ENCODE assay signal across 6 cellular contexts in genomic region chr19:8307400-8307964, GRCh38. TPM values are rescaled to one million over a fixed set of nuclear protein-coding genes. Genes with fewer than 3 reads are reported as not detected.
DNase-seq lines count a peak whose midpoint lies in the region; ATAC-seq, FAIRE-seq and TF ChIP-seq lines count a peak whose summit lies in the region.

No MANE protein-coding gene starts in this region.

- no peaks in the 10 kb centered on the region for H3K9me3 Mint-ChIP-seq in IgD-negative memory B cell
- H3K9me3 Mint-ChIP-seq in naive thymus-derived CD4-positive, alpha-beta T cell: no peaks in the 10 kb centered on the region

- TF ChIP-seq POLR2A in GM12878 (IDR thresholded peaks at IDR 0.05; ENCODE audit: low read depth, low read length): no peak

- FAIRE-seq in GM12878 (lab: Jason Lieb, UNC): no peak

- H2AFZ ChIP-seq in GM12878 (ENCODE audit: control insufficient read depth, low read depth, low read length): peak overlapping the region; percentile 86

- H3K4me1 ChIP-seq in GM12878 (ENCODE audit: control insufficient read depth, insufficient read depth, low read length): peaks cover 11% of the 10 kb centered on the region
- peaks cover 20 to 22% of the 10 kb centered on the region in 2 donors for H3K4me1 ChIP-seq in naive thymus-derived CD4-positive, alpha-beta T cell (ENCODE audit: control insufficient read depth in 2 of 2, insufficient read depth in 2 of 2, low read length in 2 of 2)

- TF ChIP-seq RAD21 in GM12878 (IDR thresholded peaks at IDR 0.05; ENCODE audit: insufficient read depth, low read depth, low read length): no peak

- peaks cover 9 to 12% of the 10 kb centered on the region in 2 experiments; a peak in 3 of 4 replicates for H3K36me3 ChIP-seq in GM12878 (ENCODE audit: control insufficient read depth in 2 of 2, insufficient read depth in 2 of 2, low read length in 1 of 2)
- H3K36me3 ChIP-seq in naive thymus-derived CD4-positive, alpha-beta T cell (ENCODE audit: control insufficient read depth in 2 of 3, insufficient read depth in 3 of 3, low read length in 3 of 3): peaks cover 0 to 47% (median 0%) of the 10 kb centered on the region in 3 experiments

- peaks cover 21% of the 10 kb centered on the region for H3K79me2 ChIP-seq in GM12878 (ENCODE audit: control insufficient read depth, insufficient read depth, low read length)

- no peaks in the 10 kb centered on the region for H3K27me3 Mint-ChIP-seq in IgD-negative memory B cell
- no peaks in the 10 kb centered on the region for H3K27me3 Mint-ChIP-seq in naive thymus-derived CD4-positive, alpha-beta T cell

- peak overlapping the region; percentile 35 for H3K27ac ChIP-seq in GM12878 (ENCODE audit: control insufficient read depth, insufficient read depth)
- H3K27ac ChIP-seq in naive thymus-derived CD4-positive, alpha-beta T cell (ENCODE audit: low read depth, low read length): peak overlapping the region; percentile 89

- no peaks in the 10 kb centered on the region for H3K36me3 Mint-ChIP-seq in IgD-negative memory B cell
- peaks cover 0 to 14% (median 0%) of the 10 kb centered on the region in 5 donors for H3K36me3 Mint-ChIP-seq in naive thymus-derived CD4-positive, alpha-beta T cell

- POLR2A ChIA-PET in GM12878 (lab: Charles Lee): interaction anchor here (0.7 to 1.2 kb wide), 2 partner anchors 12 to 27 kb away, joined by 3 read pairs; no protein-coding TSS in a partner anchor
- POLR2A ChIA-PET in naive thymus-derived CD4-positive, alpha-beta T cell (lab: Charles Lee): interaction anchor here (0.9 to 1.4 kb wide), 2 partner anchors 12 to 14 kb away, joined by 3 read pairs; partner anchors contain the start of genes NDUFA7 and RPS28

- H3K4me3 Mint-ChIP-seq in IgD-negative memory B cell: peak overlapping the region; percentile 86 to 98 (median 92)
- peak overlapping the region; percentile 90 to 97 (median 92) for H3K4me3 Mint-ChIP-seq in naive thymus-derived CD4-positive, alpha-beta T cell

- H3K4me2 ChIP-seq in GM12878 (ENCODE audit: control insufficient read depth, insufficient read depth): peak overlapping the region; percentile 100

- CTCF ChIA-PET in GM12878 (lab: Yijun Ruan, JAX): interaction anchor here (0.6 to 1.3 kb wide), 2 partner anchors 12 to 147 kb away, joined by 3 to 4 read pairs; no protein-coding TSS in a partner anchor
- CTCF ChIA-PET in naive thymus-derived CD4-positive, alpha-beta T cell (lab: Charles Lee): interaction anchor here (0.5 kb wide), 1 partner anchor 49 kb away, joined by 3 read pairs; no protein-coding TSS in a partner anchor

- peak; percentile 14 for ATAC-seq in GM12878
- ATAC-seq in naive thymus-derived CD4-positive, alpha-beta T cell: no peak
- ATAC-seq in HG02938 (IDR thresholded peaks at IDR 0.05; ENCODE audit: unreplicated experiment): no peak

- H3K9me3 ChIP-seq in GM12878 (replicated peaks; ENCODE audit: control insufficient read depth, insufficient read depth, low read length): no peaks in the 10 kb centered on the region
- H3K9me3 ChIP-seq in naive thymus-derived CD4-positive, alpha-beta T cell (ENCODE audit: control insufficient read depth in 2 of 3, low read length in 3 of 3): no peaks in the 10 kb centered on the region

- H3K4me1 Mint-ChIP-seq in IgD-negative memory B cell: peaks cover 15 to 24% (median 18%) of the 10 kb centered on the region in 3 donors
- H3K4me1 Mint-ChIP-seq in naive thymus-derived CD4-positive, alpha-beta T cell: peaks cover 18 to 38% (median 35%) of the 10 kb centered on the region in 7 donors

- peak overlapping the region; percentile 93 for H3K9ac ChIP-seq in GM12878 (ENCODE audit: control insufficient read depth, insufficient read depth, low read length)

- intact Hi-C loops in GM12878 (cut with micrococcal nuclease; ENCODE audit: unreplicated experiment): no loop called here
- intact Hi-C loops in naive thymus-derived CD4-positive, alpha-beta T cell (cut with micrococcal nuclease): loop anchor here (5.0 to 10.0 kb wide), 4 partner anchors 53 to 1113 kb away; partner anchors contain the start of gene PNPLA6 (in 1 of the 2)

- SMC1A ChIA-PET in GM12878 (lab: Charles Lee; ENCODE audit: uncharacterized antibody, unreplicated experiment): interaction anchor here (0.6 kb wide), 1 partner anchor 23 kb away, joined by 3 read pairs; no protein-coding TSS in a partner anchor

- WGBS in GM12878 (ENCODE audit: insufficient coverage, insufficient replicate concordance, low lambda C conversion rate, missing lambda C conversion rate): 25% methylated on average over 23 of the region's 24 CpGs

- H4K20me1 ChIP-seq in GM12878 (ENCODE audit: control insufficient read depth, insufficient read depth): no peaks in the 10 kb centered on the region

- no peak for TF ChIP-seq CTCF in GM12878 (IDR thresholded peaks at IDR 0.05 in 2 of 3, conservative IDR thresholded peaks at IDR 0.05 in 1 of 3; ENCODE audit: control insufficient read depth in 2 of 3, extremely low read depth in 1 of 3, insufficient read depth in 1 of 3, low read depth in 3 of 3, low read length in 3 of 3)

- DNase-seq in GM12878 (ENCODE audit: low read depth, low spot score) (no peak), GOT3 (lab: John Stamatoyannopoulos, UW) (no peak), COLO829 (ENCODE audit: low spot score) (no peak)
- DNase-seq in naive thymus-derived CD4-positive, alpha-beta T cell: no peak

- in situ Hi-C loops in GM12878 (cut with MboI): loop anchor here (5.0 kb wide), 1 partner anchor 35 kb away; no protein-coding TSS in a partner anchor

- peak overlapping the region; percentile 91 for H3K4me3 ChIP-seq in GM12878
- peak overlapping the region; percentile 83 for H3K4me3 ChIP-seq in naive thymus-derived CD4-positive, alpha-beta T cell (ENCODE audit: low read length)

- no peak for TF ChIP-seq EP300 in GM12878 (IDR thresholded peaks at IDR 0.05; ENCODE audit: borderline replicate concordance in 1 of 2, control insufficient read depth in 1 of 2, low read depth in 2 of 2, low read length in 2 of 2)

- H3K27me3 ChIP-seq in GM12878 (replicated peaks in 1 of 2; ENCODE audit: control insufficient read depth in 2 of 2, insufficient read depth in 2 of 2, low read length in 1 of 2): no peaks in the 10 kb centered on the region
- H3K27me3 ChIP-seq in naive thymus-derived CD4-positive, alpha-beta T cell (ENCODE audit: control insufficient read depth in 2 of 2, insufficient read depth in 2 of 2, low read length in 2 of 2): no peaks in the 10 kb centered on the region

- RAD21 ChIA-PET in GM12878 (lab: Charles Lee; ENCODE audit: unreplicated experiment): interaction anchor here (0.7 kb wide), 1 partner anchor 90 kb away, joined by 3 read pairs; no protein-coding TSS in a partner anchor

- BruUV-seq in GM12878 (replicated peaks; lab: Mats Ljungman, UMichigan): no TSS peak

- H3K27ac Mint-ChIP-seq in IgD-negative memory B cell: peak overlapping the region in 2 of 3 donors; percentile 89
- H3K27ac Mint-ChIP-seq in naive thymus-derived CD4-positive, alpha-beta T cell: peak overlapping the region; percentile 79 to 98 (median 91)

RNA-seq across cellular contexts. Expression of gene CD320, which starts 0.7 kb away (rescaled TPM):
- 34.4 TPM for polyA plus RNA-seq in IgD-negative memory B cell
- total RNA-seq in GM12878 (2013; cell fraction: nucleolus; rRNA removed): 26.5 and 32.1 TPM in 2 replicates
- 49.9 and 62.2 TPM in 2 replicates for total RNA-seq in GM12878 (2014; rRNA removed)
- 17.2 and 19.6 TPM in 2 replicates for total RNA-seq in GM12878 (2014; rRNA removed; fragmentation: Illumina TruSeq; extraction: Trizol)
- total RNA-seq in GM12878 (2021): 72.4 and 74.6 TPM in 2 replicates
- 6.3 TPM for polyA plus RNA-seq in GM12878 (2011; ENCODE audit: low read depth)
- polyA plus RNA-seq in GM12878 (2011; rRNA removed): 11.6 and 30.7 TPM in 2 replicates
- polyA plus RNA-seq in GM12878 (2011; cell fraction: cytosol; rRNA removed): 68.6 and 89.2 TPM in 2 replicates
- polyA plus RNA-seq in GM12878 (2011; cell fraction: nucleus; rRNA removed): 44.7 and 55.9 TPM in 2 replicates
- 27.7 and 30.3 TPM in 2 replicates for polyA plus RNA-seq in GM12878 (2012)
- 3.7 and 16.2 TPM in 2 replicates for polyA plus RNA-seq in GM12878 (2014; fragmentation: Illumina TruSeq; extraction: Trizol)
- polyA plus RNA-seq in GM12878 (2014; fragmentation: Nextera tagmentation; extraction: Ambion mirVana): 1 to 10 TPM; 1.1 to 3.5 TPM
- polyA plus RNA-seq in GM12878 (2014; rRNA removed): 68.1 and 78.8 TPM in 2 replicates
- 100 to 1,000 TPM; 117 to 134 TPM for polyA plus RNA-seq in GM12878 (2016; fragmentation: Nextera tagmentation; extraction: Ambion mirVana)
- polyA minus RNA-seq in GM12878 (2011; rRNA and poly(A)+ RNA removed): 6.6 and 28.3 TPM in 2 replicates
- polyA minus RNA-seq in GM12878 (2011; cell fraction: cytosol; rRNA and poly(A)+ RNA removed): 19.6 and 21.2 TPM in 2 replicates
- 8.3 and 11.5 TPM in 2 replicates for polyA minus RNA-seq in GM12878 (2011; cell fraction: nucleus; rRNA and poly(A)+ RNA removed)
- total RNA-seq in naive thymus-derived CD4-positive, alpha-beta T cell: 10 to 100 TPM; 20.5 to 52.0 (median 27.2) TPM
- 10 to 100 TPM; 42.2 to 44.0 TPM for polyA plus RNA-seq in naive thymus-derived CD4-positive, alpha-beta T cell

RNA-seq across cellular contexts. Expression of gene NDUFA7, which starts 13.7 kb away (rescaled TPM):
- polyA plus RNA-seq in IgD-negative memory B cell (141 TPM), GM12878 (2011; rRNA removed) (44.7 and 94.1 TPM in 2 replicates), GM12878 (2014; fragmentation: Illumina TruSeq; extraction: Trizol) (52.0 and 171 TPM in 2 replicates), GM12878 (2014; fragmentation: Nextera tagmentation; extraction: Ambion mirVana) (100 to 1,000 TPM; 277 to 360 TPM), GM12878 (2014; rRNA removed) (178 and 192 TPM in 2 replicates), GM12878 (2016; fragmentation: Nextera tagmentation; extraction: Ambion mirVana) (100 to 1,000 TPM; 249 to 253 TPM)
- 15.0 and 21.4 TPM in 2 replicates for total RNA-seq in GM12878 (2013; cell fraction: nucleolus; rRNA removed)
- total RNA-seq in GM12878 (2014; rRNA removed) (117 and 143 TPM in 2 replicates), GM12878 (2014; rRNA removed; fragmentation: Illumina TruSeq; extraction: Trizol) (123 and 132 TPM in 2 replicates), GM12878 (2021) (79.0 and 86.3 TPM in 2 replicates)
- 198 TPM for polyA plus RNA-seq in GM12878 (2011; ENCODE audit: low read depth)
- 121 and 166 TPM in 2 replicates for polyA plus RNA-seq in GM12878 (2011; cell fraction: cytosol; rRNA removed)
- 70.6 and 105 TPM in 2 replicates for polyA plus RNA-seq in GM12878 (2011; cell fraction: nucleus; rRNA removed)
- 87.4 and 102 TPM in 2 replicates for polyA plus RNA-seq in GM12878 (2012)
- polyA minus RNA-seq in GM12878 (2011; rRNA and poly(A)+ RNA removed): 41.5 and 84.3 TPM in 2 replicates
- 38.0 and 51.8 TPM in 2 replicates for polyA minus RNA-seq in GM12878 (2011; cell fraction: cytosol; rRNA and poly(A)+ RNA removed)
- polyA minus RNA-seq in GM12878 (2011; cell fraction: nucleus; rRNA and poly(A)+ RNA removed): 13.9 and 26.2 TPM in 2 replicates
- 10 to 100 TPM; 16.8 to 50.3 (median 30.0) TPM for total RNA-seq in naive thymus-derived CD4-positive, alpha-beta T cell
- 100 to 1,000 TPM; 108 to 121 TPM for polyA plus RNA-seq in naive thymus-derived CD4-positive, alpha-beta T cell

RNA-seq across cellular contexts. Expression of gene RPS28, which starts 13.8 kb away (rescaled TPM):
- polyA plus RNA-seq in IgD-negative memory B cell (2,981 TPM), GM12878 (2011; rRNA removed) (502 and 657 TPM in 2 replicates), GM12878 (2014; fragmentation: Illumina TruSeq; extraction: Trizol) (73.8 and 651 TPM in 2 replicates), GM12878 (2014; fragmentation: Nextera tagmentation; extraction: Ambion mirVana) (1,000 to 10,000 TPM; 3,036 to 3,905 TPM), GM12878 (2014; rRNA removed) (1,927 and 2,346 TPM in 2 replicates), GM12878 (2016; fragmentation: Nextera tagmentation; extraction: Ambion mirVana) (1,000 to 10,000 TPM; 1,324 to 1,329 TPM)
- total RNA-seq in GM12878 (2013; cell fraction: nucleolus; rRNA removed): 52.9 and 57.0 TPM in 2 replicates
- total RNA-seq in GM12878 (2014; rRNA removed) (1,809 and 1,831 TPM in 2 replicates), GM12878 (2014; rRNA removed; fragmentation: Illumina TruSeq; extraction: Trizol) (396 and 422 TPM in 2 replicates), GM12878 (2021) (3,081 and 3,150 TPM in 2 replicates)
- 2,247 TPM for polyA plus RNA-seq in GM12878 (2011; ENCODE audit: low read depth)
- polyA plus RNA-seq in GM12878 (2011; cell fraction: cytosol; rRNA removed): 773 and 1,031 TPM in 2 replicates
- polyA plus RNA-seq in GM12878 (2011; cell fraction: nucleus; rRNA removed): 299 and 320 TPM in 2 replicates
- 4,616 and 4,929 TPM in 2 replicates for polyA plus RNA-seq in GM12878 (2012)
- 257 and 310 TPM in 2 replicates for polyA minus RNA-seq in GM12878 (2011; rRNA and poly(A)+ RNA removed)
- 152 and 155 TPM in 2 replicates for polyA minus RNA-seq in GM12878 (2011; cell fraction: cytosol; rRNA and poly(A)+ RNA removed)
- 49.4 and 62.2 TPM in 2 replicates for polyA minus RNA-seq in GM12878 (2011; cell fraction: nucleus; rRNA and poly(A)+ RNA removed)
- total RNA-seq in naive thymus-derived CD4-positive, alpha-beta T cell: 1,000 to 10,000 TPM; 2,319 to 4,111 (median 3,327) TPM
- polyA plus RNA-seq in naive thymus-derived CD4-positive, alpha-beta T cell: 1,000 to 10,000 TPM; 3,564 to 3,677 TPM

RNA-seq across cellular contexts. Expression of gene KANK3, which starts 35.6 kb away (rescaled TPM):
- polyA plus RNA-seq in IgD-negative memory B cell (not detected), GM12878 (2011; rRNA removed) (0.05 TPM in 1 of 2 replicates, not detected in the other), GM12878 (2014; fragmentation: Illumina TruSeq; extraction: Trizol) (0.03 TPM in 1 of 2 replicates, not detected in the other), GM12878 (2014; fragmentation: Nextera tagmentation; extraction: Ambion mirVana) (under 1 TPM in 1 of 2 experiments, not detected in 1; 0.07 TPM), GM12878 (2014; rRNA removed) (0.18 and 0.57 TPM in 2 replicates), GM12878 (2016; fragmentation: Nextera tagmentation; extraction: Ambion mirVana) (under 1 TPM; 0.62 to 0.93 TPM)
- total RNA-seq in GM12878 (2013; cell fraction: nucleolus; rRNA removed): not detected in 2 replicates
- total RNA-seq in GM12878 (2014; rRNA removed) (0.45 and 0.54 TPM in 2 replicates), GM12878 (2014; rRNA removed; fragmentation: Illumina TruSeq; extraction: Trizol) (0.22 TPM in 1 of 2 replicates, not detected in the other), GM12878 (2021) (0.26 and 0.56 TPM in 2 replicates)
- 0.16 TPM for polyA plus RNA-seq in GM12878 (2011; ENCODE audit: low read depth)
- 0.13 and 0.15 TPM in 2 replicates for polyA plus RNA-seq in GM12878 (2011; cell fraction: cytosol; rRNA removed)
- polyA plus RNA-seq in GM12878 (2011; cell fraction: nucleus; rRNA removed): 0.58 and 0.83 TPM in 2 replicates
- polyA plus RNA-seq in GM12878 (2012): 0.31 TPM in 2 replicates
- polyA minus RNA-seq in GM12878 (2011; rRNA and poly(A)+ RNA removed): 0.21 TPM in 1 of 2 replicates, not detected in the other
- polyA minus RNA-seq in GM12878 (2011; cell fraction: cytosol; rRNA and poly(A)+ RNA removed): not detected in 2 replicates
- 0.12 and 0.19 TPM in 2 replicates for polyA minus RNA-seq in GM12878 (2011; cell fraction: nucleus; rRNA and poly(A)+ RNA removed)
- total RNA-seq in naive thymus-derived CD4-positive, alpha-beta T cell: 1 to 10 TPM; 1.3 to 4.4 (median 1.8) TPM
- polyA plus RNA-seq in naive thymus-derived CD4-positive, alpha-beta T cell: under 1 TPM; 0.52 to 0.72 TPM

RNA-seq across cellular contexts. Expression of gene ANGPTL4, which starts 56.5 kb away (rescaled TPM):
- polyA plus RNA-seq in IgD-negative memory B cell: not detected
- not detected in 2 replicates for total RNA-seq in GM12878 (2013; cell fraction: nucleolus; rRNA removed)
- total RNA-seq in GM12878 (2014; rRNA removed): not detected in 2 replicates
- not detected in 2 replicates for total RNA-seq in GM12878 (2014; rRNA removed; fragmentation: Illumina TruSeq; extraction: Trizol)
- total RNA-seq in GM12878 (2021): not detected in 2 replicates
- not detected for polyA plus RNA-seq in GM12878 (2011; ENCODE audit: low read depth)
- 0.12 and 0.45 TPM in 2 replicates for polyA plus RNA-seq in GM12878 (2011; rRNA removed)
- polyA plus RNA-seq in GM12878 (2011; cell fraction: cytosol; rRNA removed): 0.53 and 0.73 TPM in 2 replicates
- polyA plus RNA-seq in GM12878 (2011; cell fraction: nucleus; rRNA removed): 0.75 and 1.1 TPM in 2 replicates
- 0.20 and 0.31 TPM in 2 replicates for polyA plus RNA-seq in GM12878 (2012)
- polyA plus RNA-seq in GM12878 (2014; fragmentation: Illumina TruSeq; extraction: Trizol): not detected in 2 replicates
- polyA plus RNA-seq in GM12878 (2014; fragmentation: Nextera tagmentation; extraction: Ambion mirVana): not detected
- not detected in 2 replicates for polyA plus RNA-seq in GM12878 (2014; rRNA removed)
- polyA plus RNA-seq in GM12878 (2016; fragmentation: Nextera tagmentation; extraction: Ambion mirVana): not detected
- 0.15 and 0.21 TPM in 2 replicates for polyA minus RNA-seq in GM12878 (2011; rRNA and poly(A)+ RNA removed)
- polyA minus RNA-seq in GM12878 (2011; cell fraction: cytosol; rRNA and poly(A)+ RNA removed): 1.2 TPM in 1 of 2 replicates, not detected in the other
- polyA minus RNA-seq in GM12878 (2011; cell fraction: nucleus; rRNA and poly(A)+ RNA removed): 0.48 TPM in 1 of 2 replicates, not detected in the other
- total RNA-seq in naive thymus-derived CD4-positive, alpha-beta T cell: 1 to 10 TPM in 1 of 5 experiments, not detected in 4; 1.1 TPM
- not detected for polyA plus RNA-seq in naive thymus-derived CD4-positive, alpha-beta T cell
